8 cellular contexts compared by ENCODE assay signal in genomic region chr20:5608104-5608447, GRCh38. TPM values are rescaled to one million over a fixed set of nuclear protein-coding genes. Genes with fewer than 3 reads are reported as not detected.
DNase-seq lines count a peak whose midpoint lies in the region; ATAC-seq and TF ChIP-seq lines count a peak whose summit lies in the region.

No MANE protein-coding gene starts in this region.

- no peak overlapping the region for H3K4me2 ChIP-seq in H9 (ENCODE audit: insufficient read depth, insufficient read length, low read length)

- no peak overlapping the region for H2BK12ac ChIP-seq in H9 (ENCODE audit: insufficient read length, low read depth, low read length)

- H3K36me3 ChIP-seq in heart right ventricle: peaks cover 0 to 12% (median 0%) of the 10 kb centered on the region in 9 donors
- H3K36me3 ChIP-seq in Peyer's patch: peaks cover 0 to 3% (median 0%) of the 10 kb centered on the region in 3 donors
- peaks cover 0 to under 1% (median 0%) of the 10 kb centered on the region in 3 donors for H3K36me3 ChIP-seq in tibial nerve

- TF ChIP-seq CTCF in heart right ventricle (IDR thresholded peaks at IDR 0.05): no peak
- no peak for TF ChIP-seq CTCF in Peyer's patch (IDR thresholded peaks at IDR 0.05)
- TF ChIP-seq CTCF in fibroblast of pulmonary artery (IDR thresholded peaks at IDR 0.05; ENCODE audit: low read length, missing control alignments): no peak
- no peak for TF ChIP-seq CTCF in tibial nerve (IDR thresholded peaks at IDR 0.05)
- no peak for TF ChIP-seq CTCF in H9 (conservative IDR thresholded peaks at IDR 0.05)

- H4K8ac ChIP-seq in H9 (replicated peaks; ENCODE audit: insufficient read length, low read depth, low read length): no peak overlapping the region

- intact Hi-C loops in heart right ventricle (cut with DNase I) (loop anchor here in 5 of 10 donors (5.0 to 10.0 kb wide), 7 partner anchors 36 to 916 kb away; partner anchors contain the start of genes SHLD1 (in 2 of the 5), MCM8 (in 1 of the 5) and TRMT6 (in 1 of the 5)), left ventricle myocardium superior (cut with micrococcal nuclease) (no loop called here)

- H3K56ac ChIP-seq in H9 (ENCODE audit: insufficient read length, low read depth, low read length): no peak overlapping the region

- H3K27me3 Mint-ChIP-seq in H9 (ENCODE audit: low read depth): no peaks in the 10 kb centered on the region

- H4K20me1 ChIP-seq in H9 (ENCODE audit: control insufficient read depth, insufficient read depth, insufficient read length): no peaks in the 10 kb centered on the region

- no peak overlapping the region for H3K18ac ChIP-seq in H9 (ENCODE audit: insufficient read length, low read depth, low read length)

- no peak overlapping the region for H4K5ac ChIP-seq in H9 (ENCODE audit: insufficient read length, low read depth, low read length)

- H3K4me1 ChIP-seq in heart right ventricle: peaks cover 0 to 76% (median 36%) of the 10 kb centered on the region in 9 donors
- peaks cover 6 to 40% (median 15%) of the 10 kb centered on the region in 4 donors for H3K4me1 ChIP-seq in Peyer's patch
- peaks cover 0 to 60% (median 38%) of the 10 kb centered on the region in 4 donors for H3K4me1 ChIP-seq in tibial nerve
- H3K4me1 ChIP-seq in H9 (ENCODE audit: insufficient read depth, low read length): no peaks in the 10 kb centered on the region

- H3K9me3 ChIP-seq in heart right ventricle: no peaks in the 10 kb centered on the region
- no peaks in the 10 kb centered on the region for H3K9me3 ChIP-seq in Peyer's patch
- H3K9me3 ChIP-seq in tibial nerve: no peaks in the 10 kb centered on the region
- no peaks in the 10 kb centered on the region for H3K9me3 ChIP-seq in H9 (ENCODE audit: control insufficient read depth, low read depth, low read length)

- H3K27me3 ChIP-seq in heart right ventricle (no peaks in the 10 kb centered on the region), Peyer's patch (no peaks in the 10 kb centered on the region), tibial nerve (no peaks in the 10 kb centered on the region), H9 (ENCODE audit: insufficient read depth, low read length) (no peaks in the 10 kb centered on the region)

- H2AK5ac ChIP-seq in H9 (ENCODE audit: insufficient read length, low read length): no peak overlapping the region

- peaks cover 6% of the 10 kb centered on the region for H3K23me2 ChIP-seq in H9 (ENCODE audit: insufficient read length, low read depth, low read length, poor library complexity, severe bottlenecking)

- no peak overlapping the region for H2BK5ac ChIP-seq in H9 (ENCODE audit: insufficient read length, low read length)

- H3T11ph ChIP-seq in H9 (ENCODE audit: low read length): no peak overlapping the region

- no peak for TF ChIP-seq EP300 in tibial nerve (IDR thresholded peaks at IDR 0.05)

- no peaks in the 10 kb centered on the region for H3K9me3 Mint-ChIP-seq in H9

- ATAC-seq in heart right ventricle (no peak), left ventricle myocardium superior (no peak), HG03095 (IDR thresholded peaks at IDR 0.05; ENCODE audit: unreplicated experiment) (no peak)

- no peak overlapping the region for H3K4ac ChIP-seq in H9 (ENCODE audit: low read depth, low read length)

- peaks cover 20 to 25% of the 10 kb centered on the region in 2 experiments for H3K4me1 Mint-ChIP-seq in H9

- H3K79me2 ChIP-seq in H9 (ENCODE audit: insufficient read depth, low read length): peaks cover 3% of the 10 kb centered on the region; the same call in 1 of the 2 replicates

- H3K4me3 Mint-ChIP-seq in H9: peak overlapping the region in 1 of 2 experiments; percentile 18; a peak in 2 of 5 replicates

- no peak overlapping the region for H3K27ac Mint-ChIP-seq in H9

- no peak for TF ChIP-seq POLR2A in Peyer's patch (IDR thresholded peaks at IDR 0.05)
- TF ChIP-seq POLR2A in tibial nerve (IDR thresholded peaks at IDR 0.05): no peak

- DNase-seq in heart right ventricle (no peak), left ventricle myocardium superior (no peak), Peyer's patch (no peak), fibroblast of pulmonary artery (ENCODE audit: low read depth) (no peak), tibial nerve (ENCODE audit: low spot score in 2 of 2) (no peak), cerebellar nuclear complex (lab: John Stamatoyannopoulos, UW) (no peak), H9 (no peak)

- no peak overlapping the region for H3K9ac ChIP-seq in H9 (ENCODE audit: extremely low read depth, insufficient read length, low read length)

- no peak overlapping the region for H2BK20ac ChIP-seq in H9 (ENCODE audit: low read depth, low read length, poor library complexity, severe bottlenecking)

- H2BK15ac ChIP-seq in H9 (ENCODE audit: low read depth, low read length): no peak overlapping the region

- H2BK120ac ChIP-seq in H9 (ENCODE audit: low read depth, low read length, poor library complexity, severe bottlenecking): no peak overlapping the region

- H4K91ac ChIP-seq in H9 (ENCODE audit: insufficient read length, low read depth, low read length): no peak overlapping the region

- 60 to 64% methylated on average over 2 of the region's 2 CpGs for WGBS in heart right ventricle, 2 donors
- WGBS in tibial nerve, 2 donors: 50 to 59% methylated on average over 2 of the region's 2 CpGs
- WGBS in H9 (ENCODE audit: extremely low coverage, insufficient read length, low lambda C conversion rate): no CpG with 5 or more reads among the region's 2 CpGs

- no peaks in the 10 kb centered on the region for H3K79me1 ChIP-seq in H9 (ENCODE audit: insufficient read depth, low read depth, low read length, poor library complexity, severe bottlenecking)

- H3K23ac ChIP-seq in H9 (ENCODE audit: insufficient read length, low read depth, low read length): no peak overlapping the region

- H3K36me3 Mint-ChIP-seq in H9 (ENCODE audit: insufficient read depth in 1 of 3, low read depth in 3 of 3): peaks cover 0 to 14% (median 0%) of the 10 kb centered on the region in 3 experiments; a peak in 3 of 7 replicates

- peak overlapping the region in 4 of 10 donors; percentile 85 to 99 (median 94) for H3K27ac ChIP-seq in heart right ventricle
- peak overlapping the region in 3 of 4 donors; percentile 13 to 97 (median 94) for H3K27ac ChIP-seq in Peyer's patch
- H3K27ac ChIP-seq in tibial nerve: peak overlapping the region in 3 of 4 donors; percentile 95 to 99 (median 96)
- H3K27ac ChIP-seq in H9 (ENCODE audit: insufficient read length, low read depth, low read length): no peak overlapping the region

- H3K14ac ChIP-seq in H9 (ENCODE audit: insufficient read depth, low read length): no peak overlapping the region

- peak overlapping the region in 6 of 10 donors; percentile 68 to 84 (median 80) for H3K4me3 ChIP-seq in heart right ventricle
- H3K4me3 ChIP-seq in Peyer's patch: peak overlapping the region; percentile 4 to 89 (median 78)
- peak overlapping the region; percentile 96 for H3K4me3 ChIP-seq in fibroblast of pulmonary artery (replicated peaks; ENCODE audit: low read depth, low read length)
- peak overlapping the region in 2 of 4 donors; percentile 81 to 84 for H3K4me3 ChIP-seq in tibial nerve

- no peak overlapping the region for H2AFZ ChIP-seq in H9 (ENCODE audit: low read length)

RNA-seq across cellular contexts. Expression of gene GPCPD1, which starts 2.7 kb away (rescaled TPM):
- total RNA-seq in heart right ventricle: 10 to 100 TPM; 11.7 to 35.3 (median 24.5) TPM
- 1 to 10 TPM; 4.5 to 8.6 TPM for polyA plus RNA-seq in heart right ventricle
- 20.1 TPM for total RNA-seq in left ventricle myocardium superior
- 10 to 100 TPM; 18.2 to 64.4 (median 23.8) TPM for total RNA-seq in Peyer's patch
- total RNA-seq in tibial nerve: 10 to 100 TPM; 18.4 to 24.9 (median 21.6) TPM
- total RNA-seq in H9 (2021): 9.1 and 10.0 TPM in 2 replicates
